Comparison of ENCODE assay signal across 1 cellular context in genomic region chr5:1162276-1162675, GRCh38.
TF ChIP-seq lines count a peak whose summit lies in the region.

No MANE protein-coding gene starts in this region.

TF ChIP-seq in H1, 55 proteins besides CTCF, POLR2A, EP300 and RAD21:
- TF ChIP-seq TAF7 (optimal IDR thresholded peaks at IDR 0.05; ENCODE audit: borderline replicate concordance, low read depth, low read length) (no peak), KDM5A (IDR thresholded peaks at IDR 0.05; ENCODE audit: low read length) (no peak), HDAC6 (IDR thresholded peaks at IDR 0.05; ENCODE audit: low read depth, low read length) (no peak), SAP30 (IDR thresholded peaks at IDR 0.05; ENCODE audit: insufficient read depth, insufficient replicate concordance, low read length) (no peak), SIN3A (conservative IDR thresholded peaks at IDR 0.05 in 1 of 2, IDR thresholded peaks at IDR 0.05 in 1 of 2; ENCODE audit: low read depth in 1 of 2, low read length in 2 of 2) (no peak), ASH2L (IDR thresholded peaks at IDR 0.05; ENCODE audit: low read length) (no peak), SP4 (IDR thresholded peaks at IDR 0.05; ENCODE audit: low read length) (no peak), EZH2 (IDR thresholded peaks at IDR 0.05; ENCODE audit: low read depth, low read length, severe bottlenecking) (no peak), CHD1 (IDR thresholded peaks at IDR 0.05; ENCODE audit: low read depth, low read length) (no peak), RXRA (IDR thresholded peaks at IDR 0.05; ENCODE audit: insufficient read depth, low read depth, low read length) (no peak), BACH1 (IDR thresholded peaks at IDR 0.05; ENCODE audit: low read length) (no peak), SIX5 (IDR thresholded peaks at IDR 0.05; ENCODE audit: low read depth, low read length) (no peak), SRF (IDR thresholded peaks at IDR 0.05; ENCODE audit: low read depth, low read length) (no peak), CBX5 (IDR thresholded peaks at IDR 0.05; ENCODE audit: low read depth, low read length) (no peak), POLR2AphosphoS5 (IDR thresholded peaks at IDR 0.05; ENCODE audit: low read depth, low read length) (no peak), YY1 (IDR thresholded peaks at IDR 0.05; ENCODE audit: low read depth, low read length) (no peak), CHD2 (IDR thresholded peaks at IDR 0.05; ENCODE audit: low read length) (no peak), SIRT6 (IDR thresholded peaks at IDR 0.05; ENCODE audit: low read length) (no peak)
- TF ChIP-seq, protein P1, sequence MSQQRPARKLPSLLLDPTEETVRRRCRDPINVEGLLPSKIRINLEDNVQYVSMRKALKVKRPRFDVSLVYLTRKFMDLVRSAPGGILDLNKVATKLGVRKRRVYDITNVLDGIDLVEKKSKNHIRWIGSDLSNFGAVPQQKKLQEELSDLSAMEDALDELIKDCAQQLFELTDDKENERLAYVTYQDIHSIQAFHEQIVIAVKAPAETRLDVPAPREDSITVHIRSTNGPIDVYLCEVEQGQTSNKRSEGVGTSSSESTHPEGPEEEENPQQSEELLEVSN (IDR thresholded peaks at IDR 0.05): no peak
